In genomic region chr4:169618986-169619385, GRCh38 we compare ENCODE assay signal across 10 cellular contexts. TPM values are rescaled to one million over a fixed set of nuclear protein-coding genes. Genes with fewer than 3 reads are reported as not detected.
A peak's percentile ranks its signal among the peaks of the same experiment; 100 is the strongest.
DNase-seq lines count a peak whose midpoint lies in the region; ATAC-seq and TF ChIP-seq lines count a peak whose summit lies in the region.
"Had no signal": no experiment of that assay in that cellular context is flagged by ENCODE, and none has a peak within 500 bp of the region (broad histone marks: within the 10 kb centered on the region; RNA-seq: fewer than 3 reads in every experiment).

No MANE protein-coding gene starts in this region.

- peaks cover 3% of the 10 kb centered on the region for H3K36me3 Mint-ChIP-seq in T-helper 2 cell treated with Interferon-gamma antibody and Interleukin-4, amounts not matched to agents 5 μg/mL and 100 μg/mL, for 36 hours (ENCODE audit: low read depth)
- no peaks in the 10 kb centered on the region for H3K36me3 Mint-ChIP-seq in activated CD8-positive, alpha-beta T cell treated with anti-CD3 and anti-CD28 coated beads for 36 hours (ENCODE audit: low read depth)
- H3K36me3 Mint-ChIP-seq in stimulated activated effector memory CD8-positive, alpha-beta T cell treated with anti-CD3 and anti-CD28 coated beads, Interleukin-12 subunit alpha, Interleukin-12 subunit beta, amount 100 ng/mL, for 72 hours: peaks cover 26% of the 10 kb centered on the region

- CTCF ChIA-PET in activated CD8-positive, alpha-beta T cell treated with anti-CD3 and anti-CD28 coated beads for 36 hours (lab: Charles Lee): interaction anchor here (1.2 to 4.2 kb wide), 5 partner anchors 8 to 42 kb away, joined by 3 to 31 read pairs (median 6); no protein-coding TSS in a partner anchor

- H3K27me3 Mint-ChIP-seq in T-helper 2 cell treated with Interferon-gamma antibody and Interleukin-4, amounts not matched to agents 5 μg/mL and 100 μg/mL, for 36 hours (ENCODE audit: low read depth): no peaks in the 10 kb centered on the region
- H3K27me3 Mint-ChIP-seq in activated CD8-positive, alpha-beta T cell treated with anti-CD3 and anti-CD28 coated beads for 36 hours: no peaks in the 10 kb centered on the region
- H3K27me3 Mint-ChIP-seq: dendritic cell treated with granulocyte-macrophage colony-stimulating factor and Interleukin-4, amounts not matched to agents 40 ng/mL and 50 ng/mL, for 4 days had no signal

- H3K9me3 Mint-ChIP-seq in T-helper 2 cell treated with Interferon-gamma antibody and Interleukin-4, amounts not matched to agents 5 μg/mL and 100 μg/mL, for 36 hours: no peaks in the 10 kb centered on the region
- H3K9me3 Mint-ChIP-seq in activated CD8-positive, alpha-beta T cell treated with anti-CD3 and anti-CD28 coated beads for 36 hours: no peaks in the 10 kb centered on the region
- H3K9me3 Mint-ChIP-seq in stimulated activated effector memory CD8-positive, alpha-beta T cell treated with anti-CD3 and anti-CD28 coated beads, Interleukin-12 subunit alpha, Interleukin-12 subunit beta, amount 100 ng/mL, for 72 hours: no peaks in the 10 kb centered on the region
- H3K9me3 Mint-ChIP-seq: dendritic cell treated with granulocyte-macrophage colony-stimulating factor and Interleukin-4, amounts not matched to agents 40 ng/mL and 50 ng/mL, for 4 days had no signal

- POLR2A ChIA-PET in activated CD8-positive, alpha-beta T cell treated with anti-CD3 and anti-CD28 coated beads for 36 hours (lab: Charles Lee): interaction anchor here (1.4 to 1.9 kb wide), 3 partner anchors 8 to 89 kb away, joined by 3 to 15 read pairs (median 12); partner anchors contain the start of gene NEK1

- no peaks in the 10 kb centered on the region for H3K36me3 ChIP-seq in iPS-20b (ENCODE audit: insufficient read depth, low read depth, low read length)

- H3K4me1 Mint-ChIP-seq in T-helper 2 cell treated with Interferon-gamma antibody and Interleukin-4, amounts not matched to agents 5 μg/mL and 100 μg/mL, for 36 hours (ENCODE audit: low read depth): peaks cover 57% of the 10 kb centered on the region
- peaks cover 55% of the 10 kb centered on the region for H3K4me1 Mint-ChIP-seq in activated CD8-positive, alpha-beta T cell treated with anti-CD3 and anti-CD28 coated beads for 36 hours (ENCODE audit: low read depth)
- H3K4me1 Mint-ChIP-seq in stimulated activated effector memory CD8-positive, alpha-beta T cell treated with anti-CD3 and anti-CD28 coated beads, Interleukin-12 subunit alpha, Interleukin-12 subunit beta, amount 100 ng/mL, for 72 hours: peaks cover 48% of the 10 kb centered on the region

- peak overlapping the region; percentile 92; the same call in 1 of the 2 replicates for H3K4me3 ChIP-seq in iPS-20b (ENCODE audit: low read length)

- H3K9me3 ChIP-seq in iPS-20b (ENCODE audit: insufficient read depth, low read depth, low read length): no peaks in the 10 kb centered on the region

- intact Hi-C loops in activated CD8-positive, alpha-beta T cell treated with anti-CD3 and anti-CD28 coated beads for 36 hours (cut with micrococcal nuclease): loop anchor here (5.0 to 10.0 kb wide), 2 partner anchors 138 to 406 kb away; partner anchors contain the start of genes HPF1 and MFAP3L

- H3K9ac ChIP-seq in iPS-20b (ENCODE audit: low read depth, low read length): no peak overlapping the region

- peaks cover 7% of the 10 kb centered on the region; the same call in 1 of the 2 replicates for H3K4me1 ChIP-seq in iPS-20b (ENCODE audit: insufficient read depth, low read length)

- H3K27me3 ChIP-seq in iPS-20b (ENCODE audit: insufficient read depth, low read length): no peaks in the 10 kb centered on the region

- no peak for ATAC-seq in activated CD8-positive, alpha-beta T cell treated with anti-CD3 and anti-CD28 coated beads for 36 hours
- ATAC-seq in stimulated activated effector memory CD8-positive, alpha-beta T cell treated with anti-CD3 and anti-CD28 coated beads, Interleukin-12 subunit alpha, Interleukin-12 subunit beta, amount 100 ng/mL, for 72 hours: no peak
- no peak for ATAC-seq in HG02973 (IDR thresholded peaks at IDR 0.05; ENCODE audit: unreplicated experiment)

- no peak overlapping the region for H3K27ac ChIP-seq in iPS-20b (ENCODE audit: low read length)

- H3K27ac Mint-ChIP-seq in T-helper 2 cell treated with Interferon-gamma antibody and Interleukin-4, amounts not matched to agents 5 μg/mL and 100 μg/mL, for 36 hours: peak overlapping the region; percentile 99
- H3K27ac Mint-ChIP-seq in activated CD8-positive, alpha-beta T cell treated with anti-CD3 and anti-CD28 coated beads for 36 hours: peak overlapping the region; percentile 100
- H3K27ac Mint-ChIP-seq in stimulated activated effector memory CD8-positive, alpha-beta T cell treated with anti-CD3 and anti-CD28 coated beads, Interleukin-12 subunit alpha, Interleukin-12 subunit beta, amount 100 ng/mL, for 72 hours: peak overlapping the region; percentile 98

- DNase-seq in T-helper 2 cell treated with Interferon-gamma antibody and Interleukin-4, amounts not matched to agents 5 μg/mL and 100 μg/mL, for 36 hours (ENCODE audit: low spot score): no peak
- no peak for DNase-seq in T-helper 2 cell
- DNase-seq in activated CD8-positive, alpha-beta T cell treated with anti-CD3 and anti-CD28 coated beads for 36 hours: no peak
- DNase-seq in stimulated activated effector memory CD8-positive, alpha-beta T cell treated with anti-CD3 and anti-CD28 coated beads, Interleukin-12 subunit alpha, Interleukin-12 subunit beta, amount 100 ng/mL, for 72 hours (ENCODE audit: low spot score in 2 of 2): no peak
- no peak for DNase-seq in mucosa of gallbladder (ENCODE audit: low spot score)
- no peak for DNase-seq in KG1 (lab: John Stamatoyannopoulos, UW)
- DNase-seq: NCI-H1436 treated with DMSO at 0.1 percent for 48 hours had no signal

- H3K4me3 Mint-ChIP-seq in T-helper 2 cell treated with Interferon-gamma antibody and Interleukin-4, amounts not matched to agents 5 μg/mL and 100 μg/mL, for 36 hours: peak overlapping the region; percentile 99
- peak overlapping the region; percentile 99 for H3K4me3 Mint-ChIP-seq in activated CD8-positive, alpha-beta T cell treated with anti-CD3 and anti-CD28 coated beads for 36 hours
- peak overlapping the region; percentile 93 for H3K4me3 Mint-ChIP-seq in stimulated activated effector memory CD8-positive, alpha-beta T cell treated with anti-CD3 and anti-CD28 coated beads, Interleukin-12 subunit alpha, Interleukin-12 subunit beta, amount 100 ng/mL, for 72 hours

- no peak for TF ChIP-seq CTCF in activated CD8-positive, alpha-beta T cell treated with anti-CD3 and anti-CD28 coated beads for 36 hours (IDR thresholded peaks at IDR 0.05)

RNA-seq across cellular contexts. Expression of gene CLCN3, which starts 1.4 kb away (rescaled TPM):
- total RNA-seq in activated CD8-positive, alpha-beta T cell treated with anti-CD3 and anti-CD28 coated beads for 36 hours: 10 to 100 TPM; 18.5 to 21.6 TPM
- 95.8 TPM for total RNA-seq in mucosa of gallbladder

RNA-seq across cellular contexts. Expression of gene NEK1, which starts 6.6 kb away (rescaled TPM):
- 10 to 100 TPM; 12.0 to 13.6 TPM for total RNA-seq in activated CD8-positive, alpha-beta T cell treated with anti-CD3 and anti-CD28 coated beads for 36 hours
- total RNA-seq in mucosa of gallbladder: 13.8 TPM
